Comparison of ENCODE assay signal across 8 cellular contexts in the genomic region with DNA sequence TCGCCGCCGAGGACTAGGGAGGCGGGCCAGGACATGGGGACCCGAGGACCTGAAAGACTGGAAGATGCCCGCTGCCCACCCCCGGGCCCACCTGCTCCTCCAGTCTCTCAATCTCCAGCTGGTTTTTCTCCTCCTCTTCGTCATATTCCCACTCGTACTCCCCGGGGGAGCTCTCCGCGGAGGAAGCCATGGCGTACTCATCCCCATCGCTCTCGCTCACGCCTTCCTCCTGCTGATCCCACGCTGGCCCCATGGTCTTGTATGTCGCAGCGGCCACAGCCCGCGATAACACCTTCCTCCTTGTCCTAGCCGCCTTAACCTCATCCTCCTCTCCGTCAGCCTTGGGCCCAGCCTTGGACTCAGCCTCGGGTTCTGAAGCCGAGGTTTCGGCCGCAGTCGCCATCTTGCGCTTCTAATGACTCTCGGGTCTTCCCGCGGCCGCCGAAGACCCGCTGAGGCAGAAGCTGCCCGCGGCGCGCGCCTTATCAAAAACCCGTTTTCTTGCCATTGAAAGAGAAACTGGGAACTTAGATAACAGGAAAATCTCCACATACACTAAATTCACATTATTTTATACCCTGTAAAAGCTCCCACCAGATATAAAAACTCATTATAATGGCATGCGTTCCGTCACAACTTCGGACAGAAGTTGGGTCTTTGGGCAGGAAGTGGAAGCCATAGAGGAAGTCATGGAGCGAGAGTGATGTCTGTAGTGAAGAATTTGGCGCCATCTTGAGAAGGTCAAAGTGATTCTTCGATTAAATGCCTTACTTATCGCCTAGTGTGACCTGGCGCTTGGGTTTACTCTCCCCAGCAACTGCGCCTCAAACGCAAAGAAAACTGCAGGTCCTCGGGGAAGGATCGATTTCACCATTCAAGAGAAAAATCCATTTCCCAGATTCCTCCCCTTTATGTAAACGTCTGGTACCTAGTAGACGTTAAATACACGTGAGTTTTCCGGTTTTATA. TPM values are rescaled to one million over a fixed set of nuclear protein-coding genes. Genes with fewer than 3 reads are reported as not detected.
A peak's percentile ranks its signal among the peaks of the same experiment; 100 is the strongest.
DNase-seq lines count a peak whose midpoint lies in the region; ATAC-seq and TF ChIP-seq lines count a peak whose summit lies in the region.

A gene with protein sequence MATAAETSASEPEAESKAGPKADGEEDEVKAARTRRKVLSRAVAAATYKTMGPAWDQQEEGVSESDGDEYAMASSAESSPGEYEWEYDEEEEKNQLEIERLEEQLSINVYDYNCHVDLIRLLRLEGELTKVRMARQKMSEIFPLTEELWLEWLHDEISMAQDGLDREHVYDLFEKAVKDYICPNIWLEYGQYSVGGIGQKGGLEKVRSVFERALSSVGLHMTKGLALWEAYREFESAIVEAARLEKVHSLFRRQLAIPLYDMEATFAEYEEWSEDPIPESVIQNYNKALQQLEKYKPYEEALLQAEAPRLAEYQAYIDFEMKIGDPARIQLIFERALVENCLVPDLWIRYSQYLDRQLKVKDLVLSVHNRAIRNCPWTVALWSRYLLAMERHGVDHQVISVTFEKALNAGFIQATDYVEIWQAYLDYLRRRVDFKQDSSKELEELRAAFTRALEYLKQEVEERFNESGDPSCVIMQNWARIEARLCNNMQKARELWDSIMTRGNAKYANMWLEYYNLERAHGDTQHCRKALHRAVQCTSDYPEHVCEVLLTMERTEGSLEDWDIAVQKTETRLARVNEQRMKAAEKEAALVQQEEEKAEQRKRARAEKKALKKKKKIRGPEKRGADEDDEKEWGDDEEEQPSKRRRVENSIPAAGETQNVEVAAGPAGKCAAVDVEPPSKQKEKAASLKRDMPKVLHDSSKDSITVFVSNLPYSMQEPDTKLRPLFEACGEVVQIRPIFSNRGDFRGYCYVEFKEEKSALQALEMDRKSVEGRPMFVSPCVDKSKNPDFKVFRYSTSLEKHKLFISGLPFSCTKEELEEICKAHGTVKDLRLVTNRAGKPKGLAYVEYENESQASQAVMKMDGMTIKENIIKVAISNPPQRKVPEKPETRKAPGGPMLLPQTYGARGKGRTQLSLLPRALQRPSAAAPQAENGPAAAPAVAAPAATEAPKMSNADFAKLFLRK (minus strand): TSS at position 422 of the 968 bp plus-strand sequence. CDS start 19 bp downstream, at position 403.

- H3K27ac ChIP-seq in duodenal mucosa (ENCODE audit: low read depth, low read length) (peak within 1 kb of the TSS; percentile 84), right lobe of liver (peak within 1 kb of the TSS; percentile 88 to 97 (median 90))

- peak within 1 kb of the TSS; percentile 98 to 100 (median 100) for H3K27ac Mint-ChIP-seq in CD14-positive monocyte
- peak within 1 kb of the TSS; percentile 99 for H3K27ac Mint-ChIP-seq in activated CD4-positive, alpha-beta memory T cell treated with anti-CD3 and anti-CD28 coated beads for 36 hours

- peak; percentile 67 for DNase-seq in CD14-positive monocyte (ENCODE audit: low spot score)
- DNase-seq in NCI-H82 (lab: John Stamatoyannopoulos, UW): peak; percentile 96
- peak; percentile 88 for DNase-seq in activated CD4-positive, alpha-beta memory T cell treated with anti-CD3 and anti-CD28 coated beads for 36 hours
- peak; percentile 76 to 82 (median 79) for DNase-seq in right lobe of liver
- peak; percentile 83 for DNase-seq in stimulated activated CD4-positive, alpha-beta T cell treated with anti-CD3 and anti-CD28 coated beads, Interleukin-4, amount 100 ng/mL, for 24 hours

- peak; percentile 50 for TF ChIP-seq POLR2A in right lobe of liver (IDR thresholded peaks at IDR 0.05)

- no peak for TF ChIP-seq CTCF in CD14-positive monocyte (IDR thresholded peaks at IDR 0.05)
- no peak for TF ChIP-seq CTCF in right lobe of liver (IDR thresholded peaks at IDR 0.05)

- 0% methylated on average over 45 of the region's 57 CpGs for WGBS in right lobe of liver (ENCODE audit: insufficient coverage, low coverage, low lambda C conversion rate, missing lambda C conversion rate)

- ATAC-seq in GM19395 (IDR thresholded peaks at IDR 0.05; ENCODE audit: unreplicated experiment) (peak; percentile 48), HG03571 (IDR thresholded peaks at IDR 0.05; ENCODE audit: unreplicated experiment) (peak; percentile 35), right lobe of liver (peak; percentile 61 to 70 (median 67))

- CTCF ChIA-PET in activated CD4-positive, alpha-beta memory T cell treated with anti-CD3 and anti-CD28 coated beads for 36 hours (lab: Charles Lee): interaction anchor here (0.6 to 18.8 kb wide), 8 partner anchors 11 to 532 kb away, joined by 3 to 472 read pairs (median 3); a partner anchor contains a TSS

- no peaks in the 10 kb centered on the region for H3K27me3 ChIP-seq in duodenal mucosa (ENCODE audit: control insufficient read depth in 1 of 2, insufficient read depth in 2 of 2, low read length in 2 of 2)
- H3K27me3 ChIP-seq in right lobe of liver: no peaks in the 10 kb centered on the region

- H3K27me3 Mint-ChIP-seq in CD14-positive monocyte (ENCODE audit: low read depth in 3 of 3): peaks cover 0 to 2% (median 0%) of the 10 kb centered on the region in 3 donors
- no peaks in the 10 kb centered on the region for H3K27me3 Mint-ChIP-seq in activated CD4-positive, alpha-beta memory T cell treated with anti-CD3 and anti-CD28 coated beads for 36 hours

- H3K4me1 ChIP-seq in duodenal mucosa (ENCODE audit: control insufficient read depth in 1 of 2, insufficient read depth in 2 of 2, low read length in 2 of 2): peaks cover 29 to 50% of the 10 kb centered on the region in 2 donors
- peaks cover 0 to 35% (median 7%) of the 10 kb centered on the region in 4 donors for H3K4me1 ChIP-seq in right lobe of liver

- peaks cover 45% of the 10 kb centered on the region for H3K4me1 Mint-ChIP-seq in CD14-positive monocyte
- H3K4me1 Mint-ChIP-seq in activated CD4-positive, alpha-beta memory T cell treated with anti-CD3 and anti-CD28 coated beads for 36 hours (ENCODE audit: low read depth): peaks cover 60% of the 10 kb centered on the region

- H3K4me3 Mint-ChIP-seq in CD14-positive monocyte: peak within 1 kb of the TSS; percentile 100
- peak within 1 kb of the TSS; percentile 100 for H3K4me3 Mint-ChIP-seq in activated CD4-positive, alpha-beta memory T cell treated with anti-CD3 and anti-CD28 coated beads for 36 hours

- peaks cover 30 to 42% of the 10 kb centered on the region in 2 donors for H3K36me3 Mint-ChIP-seq in CD14-positive monocyte
- H3K36me3 Mint-ChIP-seq in activated CD4-positive, alpha-beta memory T cell treated with anti-CD3 and anti-CD28 coated beads for 36 hours: peaks cover 35% of the 10 kb centered on the region

- intact Hi-C loops in CD14-positive monocyte (cut with micrococcal nuclease): loop anchor here (5.0 to 10.0 kb wide), 7 partner anchors 44 to 491 kb away; a partner anchor contains a TSS
- intact Hi-C loops in activated CD4-positive, alpha-beta memory T cell treated with anti-CD3 and anti-CD28 coated beads for 36 hours (cut with micrococcal nuclease): loop anchor here (1.0 to 10.0 kb wide), 3 partner anchors 46 to 274 kb away; a partner anchor contains a TSS
- intact Hi-C loops in right lobe of liver (cut with DNase I): no loop called here

- no peaks in the 10 kb centered on the region for H3K9me3 Mint-ChIP-seq in CD14-positive monocyte
- H3K9me3 Mint-ChIP-seq in activated CD4-positive, alpha-beta memory T cell treated with anti-CD3 and anti-CD28 coated beads for 36 hours: no peaks in the 10 kb centered on the region

- H3K36me3 ChIP-seq in duodenal mucosa (ENCODE audit: control insufficient read depth in 1 of 2, insufficient read depth in 2 of 2, low read length in 2 of 2) (peaks cover 9 to 32% of the 10 kb centered on the region in 2 donors), right lobe of liver (peaks cover 0 to 14% (median 0%) of the 10 kb centered on the region in 4 donors)

- peak within 1 kb of the TSS; percentile 88 to 100 for H3K4me3 ChIP-seq in duodenal mucosa (ENCODE audit: low read depth in 1 of 2, low read length in 2 of 2)
- peak within 1 kb of the TSS; percentile 76 to 86 (median 77) for H3K4me3 ChIP-seq in right lobe of liver

- POLR2A ChIA-PET in activated CD4-positive, alpha-beta memory T cell treated with anti-CD3 and anti-CD28 coated beads for 36 hours (lab: Charles Lee): interaction anchor here (0.6 to 7.0 kb wide), 8 partner anchors 56 to 1165 kb away, joined by 4 to 66 read pairs (median 5); a partner anchor contains a TSS

- peak within 1 kb of the TSS; percentile 89 to 92 for H3K9ac ChIP-seq in duodenal mucosa (ENCODE audit: low read depth in 1 of 2, low read length in 2 of 2)

- no peaks in the 10 kb centered on the region for H3K9me3 ChIP-seq in duodenal mucosa (ENCODE audit: control insufficient read depth in 1 of 2, low read length in 2 of 2)
- H3K9me3 ChIP-seq in right lobe of liver: no peaks in the 10 kb centered on the region

RNA-seq across cellular contexts. Expression of the gene that starts here (rescaled TPM):
- 10 to 100 TPM; 10.3 to 20.6 TPM for polyA plus RNA-seq in CD14-positive monocyte
- 10 to 100 TPM; 84.3 to 91.5 TPM for total RNA-seq in activated CD4-positive, alpha-beta memory T cell treated with anti-CD3 and anti-CD28 coated beads for 36 hours
- total RNA-seq in right lobe of liver: 10 to 100 TPM; 13.2 to 28.4 (median 20.6) TPM

Comparison
In these comparisons a context has a peak if more than half of its experiments do, and no peak if none do; other contexts are left out.
1. Peak in every context shown above with its lines: DNase-seq, ATAC-seq, H3K4me3 ChIP-seq and H3K27ac ChIP-seq.
2. intact Hi-C loops: an anchor here in CD14-positive monocyte (5.0 to 10.0 kb wide) and activated CD4-positive, alpha-beta memory T cell treated with anti-CD3 and anti-CD28 coated beads for 36 hours (1.0 to 10.0 kb wide); none called in right lobe of liver.